In genomic region chr2:171160630-171161424, GRCh38 we compare ENCODE assay signal across 8 cellular contexts. TPM values are rescaled to one million over a fixed set of nuclear protein-coding genes. Genes with fewer than 3 reads are reported as not detected.
DNase-seq lines count a peak whose midpoint lies in the region; ATAC-seq, FAIRE-seq and TF ChIP-seq lines count a peak whose summit lies in the region.

Gene TLK1, minus strand, starts transcription at chr2:171160893. Its CDS starts 465 bp downstream, at chr2:171160428.

- no peaks in the 10 kb centered on the region for H3K27me3 ChIP-seq in BLaER1
- H3K27me3 ChIP-seq in lower lobe of right lung (ENCODE audit: low read depth) = no peaks in the 10 kb centered on the region

- POLR2A ChIA-PET in activated CD4-positive, alpha-beta memory T cell treated with anti-CD3 and anti-CD28 coated beads for 36 hours (lab: Charles Lee) = interaction anchor here (0.5 to 3.0 kb wide), 6 partner anchors 88 to 273 kb away, joined by 3 to 10 read pairs (median 4); partner anchors contain the start of genes DCAF17 and METTL8

- H3K4me1 ChIP-seq in BLaER1 = peaks cover 45% of the 10 kb centered on the region
- H3K4me1 ChIP-seq in lower lobe of right lung = peaks cover 18% of the 10 kb centered on the region

- FAIRE-seq in GM19239 (lab: Jason Lieb, UNC) = peak; percentile 84

- H3K27ac ChIP-seq in BLaER1 = peak within 1 kb of the TSS; percentile 95
- peak within 1 kb of the TSS; percentile 89 for H3K27ac ChIP-seq in lower lobe of right lung

- DNase-seq in GM19239 (ENCODE audit: insufficient read length, low spot score) (peak; percentile 77), NCI-H774 (lab: John Stamatoyannopoulos, UW) (peak; percentile 78), ecto neural progenitor cell (ENCODE audit: low spot score) (peak; percentile 87), lower lobe of right lung (peak; percentile 89)
- DNase-seq in activated CD4-positive, alpha-beta memory T cell treated with anti-CD3 and anti-CD28 coated beads for 36 hours = peak; percentile 81
- peak; percentile 47 to 70 (median 51) for DNase-seq in stimulated activated CD4-positive, alpha-beta T cell treated with anti-CD3 and anti-CD28 coated beads, TNF-alpha, amount 100 ng/mL, for 24 hours (ENCODE audit: low read depth in 3 of 3)

- H3K9ac ChIP-seq in BLaER1 = peak within 1 kb of the TSS; percentile 93

- H3K36me3 ChIP-seq in BLaER1 (no peaks in the 10 kb centered on the region), lower lobe of right lung (no peaks in the 10 kb centered on the region)

- H3K4me3 Mint-ChIP-seq in activated CD4-positive, alpha-beta memory T cell treated with anti-CD3 and anti-CD28 coated beads for 36 hours = peak within 1 kb of the TSS; percentile 92

- intact Hi-C loops in activated CD4-positive, alpha-beta memory T cell treated with anti-CD3 and anti-CD28 coated beads for 36 hours (cut with micrococcal nuclease) = loop anchor here (1.0 to 5.0 kb wide), 3 partner anchors 51 to 241 kb away; no protein-coding TSS in a partner anchor
- intact Hi-C loops in lower lobe of right lung (cut with DNase I) = no loop called here

- no peaks in the 10 kb centered on the region for H3K27me3 Mint-ChIP-seq in activated CD4-positive, alpha-beta memory T cell treated with anti-CD3 and anti-CD28 coated beads for 36 hours

- CTCF ChIA-PET in activated CD4-positive, alpha-beta memory T cell treated with anti-CD3 and anti-CD28 coated beads for 36 hours (lab: Charles Lee) = interaction anchor here (0.9 to 4.4 kb wide), 6 partner anchors 13 to 255 kb away, joined by 3 to 20 read pairs (median 6); partner anchors contain the start of gene GORASP2

- ATAC-seq in HG03442 (IDR thresholded peaks at IDR 0.05; ENCODE audit: unreplicated experiment) (peak; percentile 47), lower lobe of right lung (peak; percentile 86 to 94)

- H4K20me1 ChIP-seq in BLaER1 = peaks cover 38% of the 10 kb centered on the region

- H3K9me3 ChIP-seq in BLaER1 (no peaks in the 10 kb centered on the region), lower lobe of right lung (no peaks in the 10 kb centered on the region)

- TF ChIP-seq CTCF in lower lobe of right lung (IDR thresholded peaks at IDR 0.05) = no peak

- peak within 1 kb of the TSS; percentile 88 for H3K27ac Mint-ChIP-seq in activated CD4-positive, alpha-beta memory T cell treated with anti-CD3 and anti-CD28 coated beads for 36 hours

- peak within 1 kb of the TSS; percentile 86 for H3K4me2 ChIP-seq in BLaER1

- peak within 1 kb of the TSS; percentile 85 for H3K4me3 ChIP-seq in BLaER1
- H3K4me3 ChIP-seq in lower lobe of right lung = peak within 1 kb of the TSS; percentile 78

- H3K36me3 Mint-ChIP-seq in activated CD4-positive, alpha-beta memory T cell treated with anti-CD3 and anti-CD28 coated beads for 36 hours = peaks cover 3% of the 10 kb centered on the region

- H3K9me3 Mint-ChIP-seq in activated CD4-positive, alpha-beta memory T cell treated with anti-CD3 and anti-CD28 coated beads for 36 hours = no peaks in the 10 kb centered on the region

- H3K4me1 Mint-ChIP-seq in activated CD4-positive, alpha-beta memory T cell treated with anti-CD3 and anti-CD28 coated beads for 36 hours (ENCODE audit: low read depth) = peaks cover 52% of the 10 kb centered on the region

RNA-seq across cellular contexts. Expression of gene TLK1, which starts in this region (rescaled TPM):
- 10 to 100 TPM; 59.2 to 64.5 TPM for total RNA-seq in activated CD4-positive, alpha-beta memory T cell treated with anti-CD3 and anti-CD28 coated beads for 36 hours
- 58.2 TPM for total RNA-seq in lower lobe of right lung

Comparison
In these comparisons a context has a peak if more than half of its experiments do, and no peak if none do; other contexts are left out.
1. Peak in every context shown above with its lines: DNase-seq, ATAC-seq, H3K4me3 ChIP-seq and H3K27ac ChIP-seq.